Comparison of ENCODE assay signal across 8 cellular contexts in genomic region chr12:24562761-24563392, GRCh38.
A peak's percentile ranks its signal among the peaks of the same experiment; 100 is the strongest.
DNase-seq lines count a peak whose midpoint lies in the region; ATAC-seq and TF ChIP-seq lines count a peak whose summit lies in the region.

No MANE protein-coding gene starts in this region.

- peaks cover 27 to 87% (median 54%) of the 10 kb centered on the region in 5 donors for H3K27me3 Mint-ChIP-seq in naive thymus-derived CD8-positive, alpha-beta T cell

- peaks cover 0 to 4% (median 0%) of the 10 kb centered on the region in 9 donors for H3K9me3 Mint-ChIP-seq in naive thymus-derived CD8-positive, alpha-beta T cell

- CTCF ChIA-PET in BJ (lab: Yijun Ruan, JAX) = interaction anchor here (0.7 kb wide), 1 partner anchor 48 kb away, joined by 3 read pairs; no protein-coding TSS in a partner anchor

- H3K4me3 ChIP-seq in BJ (ENCODE audit: low read depth, low read length) = peak overlapping the region; percentile 52
- peak overlapping the region; percentile 96 for H3K4me3 ChIP-seq in H7 (ENCODE audit: insufficient read depth, low read depth, low read length)
- H3K4me3 ChIP-seq in fibroblast of pulmonary artery (replicated peaks; ENCODE audit: low read depth, low read length) = peak overlapping the region; percentile 77

- H3K27ac Mint-ChIP-seq in naive thymus-derived CD8-positive, alpha-beta T cell = no peak overlapping the region

- peaks cover 7 to 24% (median 23%) of the 10 kb centered on the region in 4 donors for H3K4me1 Mint-ChIP-seq in naive thymus-derived CD8-positive, alpha-beta T cell

- peaks cover 14% of the 10 kb centered on the region for H3K27me3 ChIP-seq in BJ (ENCODE audit: control insufficient read depth, insufficient read depth, low read length)
- H3K27me3 ChIP-seq in H7 (ENCODE audit: control insufficient read depth, insufficient read depth, low read length) = peaks cover 19% of the 10 kb centered on the region

- no peaks in the 10 kb centered on the region for H3K36me3 Mint-ChIP-seq in naive thymus-derived CD8-positive, alpha-beta T cell

- no peak for ATAC-seq in naive thymus-derived CD8-positive, alpha-beta T cell
- no peak for ATAC-seq in HG02840 (IDR thresholded peaks at IDR 0.05; ENCODE audit: low FRiP score, unreplicated experiment)
- no peak for ATAC-seq in HG02678 (IDR thresholded peaks at IDR 0.05; ENCODE audit: unreplicated experiment)

- peak overlapping the region; percentile 51 to 77 (median 68) for H3K4me3 Mint-ChIP-seq in naive thymus-derived CD8-positive, alpha-beta T cell

- no peak for DNase-seq in BJ (ENCODE audit: low read depth)
- DNase-seq in H7 = peak; percentile 69
- peak; percentile 65 for DNase-seq in T1000 (lab: John Stamatoyannopoulos, UW)
- DNase-seq in fibroblast of pulmonary artery (ENCODE audit: low read depth) = peak; percentile 37
- no peak for DNase-seq in naive thymus-derived CD8-positive, alpha-beta T cell
- no peak for DNase-seq in SHP77 treated with DMSO at 0.1 percent for 48 hours (lab: John Stamatoyannopoulos, UW)

- POLR2A ChIA-PET in BJ (lab: Charles Lee) = no interaction called here
- POLR2A ChIA-PET in naive thymus-derived CD8-positive, alpha-beta T cell (lab: Charles Lee) = no interaction called here

- H3K36me3 ChIP-seq in BJ (ENCODE audit: control insufficient read depth, insufficient read depth, low read length) (no peaks in the 10 kb centered on the region), H7 (replicated peaks; ENCODE audit: control insufficient read depth, insufficient read depth, low read length) (no peaks in the 10 kb centered on the region)

- TF ChIP-seq CTCF in BJ (IDR thresholded peaks at IDR 0.05; ENCODE audit: insufficient read depth, low read depth, low read length) = no peak
- no peak for TF ChIP-seq CTCF in fibroblast of pulmonary artery (IDR thresholded peaks at IDR 0.05; ENCODE audit: low read length, missing control alignments)

Comparison
In these comparisons a context has a peak if more than half of its experiments do, and no peak if none do; other contexts are left out.
1. DNase-seq: peak in H7 (single experiment), T1000 (single experiment) and fibroblast of pulmonary artery (single experiment); none in BJ (single experiment), naive thymus-derived CD8-positive, alpha-beta T cell (0 of 10) and SHP77 treated with DMSO at 0.1 percent for 48 hours (single experiment).
2. Peak in every context shown above with its lines, with median percentiles within 50 percentile points of each other: H3K4me3 ChIP-seq.